8 cellular contexts compared by ENCODE assay signal in genomic region chr2:119366649-119367471, GRCh38. TPM values are rescaled to one million over a fixed set of nuclear protein-coding genes. Genes with fewer than 3 reads are reported as not detected.
DNase-seq lines count a peak whose midpoint lies in the region; ATAC-seq and TF ChIP-seq lines count a peak whose summit lies in the region.

Gene C2orf76 (minus strand): TSS chr2:119366834. CDS start chr2:119339959, 26,875 bp downstream.
Gene DBI (plus strand): TSS chr2:119366977. CDS start chr2:119367052, 75 bp downstream.

- peak; percentile 94 for ATAC-seq in GM21619 (IDR thresholded peaks at IDR 0.05; ENCODE audit: unreplicated experiment)
- ATAC-seq in activated T-cell treated with anti-CD3 and anti-CD28 coated beads, Interleukin-2, amount 50 U/mL, for 4 hours, result peak; percentile 97

- peaks cover 49% of the 10 kb centered on the region for H3K79me2 ChIP-seq in PC-9 (ENCODE audit: low read depth)

- H3K9me3 Mint-ChIP-seq in activated T-cell treated with anti-CD3 and anti-CD28 coated beads, Interleukin-2, amount 50 U/mL, for 4 hours, result no peaks in the 10 kb centered on the region

- H3K4me3 Mint-ChIP-seq in activated T-cell treated with anti-CD3 and anti-CD28 coated beads, Interleukin-2, amount 50 U/mL, for 4 hours, result peak within 1 kb of the TSS; percentile 93

- H3K27me3 ChIP-seq in PC-9 (ENCODE audit: insufficient read depth, low read depth) (no peaks in the 10 kb centered on the region), esophagus (ENCODE audit: control insufficient read depth in 1 of 2, insufficient read depth in 2 of 2, low read length in 2 of 2) (no peaks in the 10 kb centered on the region), muscle layer of colon (ENCODE audit: control insufficient read depth in 1 of 2, insufficient read depth in 2 of 2, low read length in 2 of 2) (no peaks in the 10 kb centered on the region)

- intact Hi-C loops in PC-9 (cut with micrococcal nuclease; ENCODE audit: unreplicated experiment), result loop anchor here (1.0 to 2.0 kb wide), 3 partner anchors 39 to 126 kb away; no protein-coding TSS in a partner anchor

- POLR2A ChIA-PET in PC-9 (lab: Charles Lee; ENCODE audit: unreplicated experiment), result interaction anchor here (0.5 to 0.6 kb wide), 2 partner anchors 23 to 1279 kb away, joined by 4 to 6 read pairs; partner anchors contain the start of gene INSIG2

- H3K27me3 Mint-ChIP-seq in activated T-cell treated with anti-CD3 and anti-CD28 coated beads, Interleukin-2, amount 50 U/mL, for 4 hours (ENCODE audit: low read depth), result no peaks in the 10 kb centered on the region

- peaks cover 24% of the 10 kb centered on the region for H3K36me3 Mint-ChIP-seq in activated T-cell treated with anti-CD3 and anti-CD28 coated beads, Interleukin-2, amount 50 U/mL, for 4 hours (ENCODE audit: insufficient read depth)

- TF ChIP-seq CTCF in PC-9 (conservative IDR thresholded peaks at IDR 0.05), result no peak

- 0% methylated on average over 61 to 65 of the region's 65 CpGs for WGBS in esophagus, 2 donors

- no peaks in the 10 kb centered on the region for H3K9me2 ChIP-seq in PC-9 (ENCODE audit: insufficient read depth)

- H3K4me1 ChIP-seq in PC-9 (replicated peaks; ENCODE audit: insufficient read depth), result peaks cover 27% of the 10 kb centered on the region
- H3K4me1 ChIP-seq in esophagus (ENCODE audit: control insufficient read depth in 2 of 2, insufficient read depth in 2 of 2, low read length in 1 of 2), result peaks cover 6 to 9% of the 10 kb centered on the region in 2 donors
- H3K4me1 ChIP-seq in muscle layer of colon (ENCODE audit: insufficient read depth, low read length), result peaks cover 23% of the 10 kb centered on the region

- H2AFZ ChIP-seq in PC-9, result peak within 1 kb of the TSS; percentile 100

- peak; percentile 95 for DNase-seq in DMS153 (lab: John Stamatoyannopoulos, UW)
- peak; percentile 92 for DNase-seq in Jurkat, Clone E6-1 (ENCODE audit: low read depth, low spot score)
- peak; percentile 97 to 98 for DNase-seq in PC-9
- peak; percentile 90 for DNase-seq in activated T-cell treated with anti-CD3 and anti-CD28 coated beads, Interleukin-2, amount 50 U/mL, for 4 hours
- DNase-seq in stimulated activated CD8-positive, alpha-beta memory T cell treated with anti-CD3 and anti-CD28 coated beads, Interleukin-7, amount 100 ng/mL, for 24 hours (ENCODE audit: low read depth), result peak; percentile 82

- TSS peak; percentile 24 for BruUV-seq in PC-9 (replicated peaks; lab: Mats Ljungman, UMichigan)

- H3K9me3 ChIP-seq in PC-9 (ENCODE audit: insufficient read depth, low read depth) (no peaks in the 10 kb centered on the region), esophagus (ENCODE audit: control insufficient read depth in 2 of 2, insufficient read depth in 1 of 2, low read depth in 1 of 2, low read length in 1 of 2) (no peaks in the 10 kb centered on the region), muscle layer of colon (ENCODE audit: low read length) (no peaks in the 10 kb centered on the region)

- peak within 1 kb of the TSS; percentile 97 for H3K4me3 ChIP-seq in Jurkat, Clone E6-1 (ENCODE audit: low read length)
- H3K4me3 ChIP-seq in PC-9, result peak within 1 kb of the TSS; percentile 94
- H3K4me3 ChIP-seq in esophagus (ENCODE audit: low read depth in 1 of 2, low read length in 2 of 2), result peak within 1 kb of the TSS; percentile 70 to 85
- H3K4me3 ChIP-seq in muscle layer of colon (ENCODE audit: low read depth in 1 of 2, low read length in 2 of 2), result peak within 1 kb of the TSS; percentile 80 to 100

- H3K27ac ChIP-seq in PC-9 (peak within 1 kb of the TSS; percentile 48), esophagus (ENCODE audit: low read depth in 2 of 2, low read length in 1 of 2) (peak within 1 kb of the TSS; percentile 92), muscle layer of colon (ENCODE audit: low read depth, low read length) (peak within 1 kb of the TSS; percentile 85)

- H3K9ac ChIP-seq in muscle layer of colon (ENCODE audit: low read length), result peak within 1 kb of the TSS; percentile 83

- H4K20me1 ChIP-seq in PC-9 (ENCODE audit: insufficient read depth), result peaks cover 22% of the 10 kb centered on the region

- no peaks in the 10 kb centered on the region; the same call in 1 of the 2 replicates for H3F3A ChIP-seq in PC-9 (ENCODE audit: insufficient read depth, low read depth)

- peak within 1 kb of the TSS; percentile 82 for H3K4me2 ChIP-seq in PC-9

- H3K4me1 Mint-ChIP-seq in activated T-cell treated with anti-CD3 and anti-CD28 coated beads, Interleukin-2, amount 50 U/mL, for 4 hours (ENCODE audit: low read depth), result peaks cover 38% of the 10 kb centered on the region

- CTCF ChIA-PET in PC-9 (lab: Charles Lee), result no interaction called here

- peaks cover 35% of the 10 kb centered on the region for H3K36me3 ChIP-seq in PC-9 (ENCODE audit: low read depth)
- peaks cover 11 to 23% of the 10 kb centered on the region in 2 donors for H3K36me3 ChIP-seq in esophagus (ENCODE audit: control insufficient read depth in 2 of 2, insufficient read depth in 2 of 2, low read length in 1 of 2)
- peaks cover 17% of the 10 kb centered on the region for H3K36me3 ChIP-seq in muscle layer of colon (ENCODE audit: insufficient read depth, low read length)

RNA-seq across cellular contexts. Expression of gene C2orf76, which starts in this region (rescaled TPM):
- polyA plus RNA-seq in Jurkat, Clone E6-1 (2012; ENCODE audit: insufficient read depth, insufficient read length), result 16.3 TPM
- 11.5 and 12.7 TPM in 2 replicates for total RNA-seq in PC-9 (2021)
- 10 to 100 TPM; 10.7 to 12.6 (median 10.9) TPM for total RNA-seq in activated T-cell treated with anti-CD3 and anti-CD28 coated beads, Interleukin-2, amount 50 U/mL, for 4 hours
- 10 to 100 TPM; 11.7 to 12.6 TPM for polyA plus RNA-seq in esophagus

RNA-seq across cellular contexts. Expression of gene DBI, which starts in this region (rescaled TPM):
- 355 TPM for polyA plus RNA-seq in Jurkat, Clone E6-1 (2012; ENCODE audit: insufficient read depth, insufficient read length)
- 128 and 265 TPM in 2 replicates for total RNA-seq in PC-9 (2021)
- total RNA-seq in activated T-cell treated with anti-CD3 and anti-CD28 coated beads, Interleukin-2, amount 50 U/mL, for 4 hours, result 10 to 100 TPM; 89.7 to 99.8 (median 93.8) TPM
- 1,000 to 10,000 TPM in 1 of 2 donors, 100 to 1,000 TPM in 1; 823 to 1,063 TPM for polyA plus RNA-seq in esophagus

Comparison
In these comparisons a context has a peak if more than half of its experiments do, and no peak if none do; other contexts are left out.
1. Peak in every context shown above with its lines: DNase-seq, ATAC-seq, H3K4me3 ChIP-seq and H3K27ac ChIP-seq.